ENCODE assay signal across 8 cellular contexts in genomic region chrX:1392376-1393130, GRCh38. TPM values are rescaled to one million over a fixed set of nuclear protein-coding genes. Genes with fewer than 3 reads are reported as not detected.
A peak's percentile ranks its signal among the peaks of the same experiment; 100 is the strongest.
DNase-seq lines count a peak whose midpoint lies in the region; ATAC-seq and TF ChIP-seq lines count a peak whose summit lies in the region.

No MANE protein-coding gene starts in this region.

- H3K4me3 Mint-ChIP-seq in activated T-cell treated with anti-CD3 and anti-CD28 coated beads, Interleukin-2, amount 50 U/mL, for 4 hours, result peak overlapping the region; percentile 94

- no peaks in the 10 kb centered on the region for H3K27me3 Mint-ChIP-seq in activated T-cell treated with anti-CD3 and anti-CD28 coated beads, Interleukin-2, amount 50 U/mL, for 4 hours (ENCODE audit: low read depth)

- no peaks in the 10 kb centered on the region for H3K9me3 Mint-ChIP-seq in activated T-cell treated with anti-CD3 and anti-CD28 coated beads, Interleukin-2, amount 50 U/mL, for 4 hours

- peak overlapping the region; percentile 97 for H2BK5ac ChIP-seq in neuronal stem cell (ENCODE audit: low read length)

- ATAC-seq in GM19395 (IDR thresholded peaks at IDR 0.05; ENCODE audit: unreplicated experiment) (peak; percentile 31), HG03460 (IDR thresholded peaks at IDR 0.05; ENCODE audit: unreplicated experiment) (peak; percentile 34), foreskin keratinocyte (peak; percentile 65)
- peak; percentile 36 to 44 for ATAC-seq in activated T-cell treated with anti-CD3 and anti-CD28 coated beads, Interleukin-2, amount 50 U/mL, for 4 hours

- peaks cover 56% of the 10 kb centered on the region for H3K4me1 Mint-ChIP-seq in activated T-cell treated with anti-CD3 and anti-CD28 coated beads, Interleukin-2, amount 50 U/mL, for 4 hours (ENCODE audit: low read depth)

- H3K9me3 ChIP-seq in neuronal stem cell (replicated peaks in 1 of 2; ENCODE audit: control insufficient read depth in 2 of 2, insufficient read depth in 1 of 2, low read depth in 1 of 2, low read length in 2 of 2), result no peaks in the 10 kb centered on the region

- H3K9ac ChIP-seq in neuronal stem cell (ENCODE audit: low read depth, low read length, poor library complexity), result peak overlapping the region; percentile 88

- H3K79me1 ChIP-seq in neuronal stem cell (ENCODE audit: low read depth, low read length), result peaks cover 39% of the 10 kb centered on the region

- POLR2A ChIA-PET in BJ (lab: Charles Lee), result no interaction called here

- peak overlapping the region; percentile 77 for H3K4me2 ChIP-seq in neuronal stem cell (ENCODE audit: insufficient read depth, low read length, poor library complexity, severe bottlenecking)

- peaks cover 35% of the 10 kb centered on the region for H3K36me3 Mint-ChIP-seq in activated T-cell treated with anti-CD3 and anti-CD28 coated beads, Interleukin-2, amount 50 U/mL, for 4 hours (ENCODE audit: insufficient read depth)

- peak overlapping the region; percentile 71 for H3K14ac ChIP-seq in neuronal stem cell (ENCODE audit: low read length)

- peaks cover 20% of the 10 kb centered on the region for H3K36me3 ChIP-seq in BJ (ENCODE audit: control insufficient read depth, insufficient read depth, low read length)
- H3K36me3 ChIP-seq in neuronal stem cell (replicated peaks in 1 of 2; ENCODE audit: control insufficient read depth in 2 of 2, insufficient read depth in 2 of 2, low read length in 2 of 2), result peaks cover 34 to 57% of the 10 kb centered on the region in 2 donors

- H2AFZ ChIP-seq in neuronal stem cell (ENCODE audit: low read length), result peak overlapping the region; percentile 90

- H3K27me3 ChIP-seq in BJ (ENCODE audit: control insufficient read depth, insufficient read depth, low read length) (no peaks in the 10 kb centered on the region), foreskin keratinocyte (no peaks in the 10 kb centered on the region), neuronal stem cell (ENCODE audit: control insufficient read depth in 3 of 3, insufficient read depth in 3 of 3, low read depth in 1 of 3, low read length in 3 of 3) (no peaks in the 10 kb centered on the region)

- peak overlapping the region; percentile 99 for H2BK15ac ChIP-seq in neuronal stem cell (ENCODE audit: low read length)

- H2BK120ac ChIP-seq in neuronal stem cell (ENCODE audit: low read depth, low read length), result peak overlapping the region; percentile 81

- H3K27ac ChIP-seq in foreskin keratinocyte (peak overlapping the region; percentile 93), neuronal stem cell (replicated peaks; ENCODE audit: low read length) (peak overlapping the region; percentile 92)

- H3K4ac ChIP-seq in neuronal stem cell (ENCODE audit: low read length), result peak overlapping the region; percentile 84

- H3K18ac ChIP-seq in neuronal stem cell (ENCODE audit: low read length), result peak overlapping the region; percentile 95

- CTCF ChIA-PET in BJ (lab: Yijun Ruan, JAX), result no interaction called here

- no peak for TF ChIP-seq CTCF in BJ (IDR thresholded peaks at IDR 0.05; ENCODE audit: insufficient read depth, low read depth, low read length)
- no peak for TF ChIP-seq CTCF in foreskin keratinocyte (conservative IDR thresholded peaks at IDR 0.05)

- H3K4me3 ChIP-seq in BJ (ENCODE audit: low read depth, low read length) (peak overlapping the region; percentile 90), neuronal stem cell (ENCODE audit: low read length in 2 of 2) (peak overlapping the region; percentile 95 to 99)

- no peak overlapping the region for H4K91ac ChIP-seq in neuronal stem cell (ENCODE audit: low read depth, low read length, poor library complexity)

- no CpG with 5 or more reads among the region's 78 CpGs for WGBS in neuronal stem cell (ENCODE audit: extremely low coverage in 2 of 2, insufficient read length in 2 of 2, insufficient replicate concordance in 1 of 2), 2 donors

- H3K23ac ChIP-seq in neuronal stem cell (ENCODE audit: low read depth, low read length, poor library complexity), result peak overlapping the region; percentile 99

- peak overlapping the region; percentile 43 for H4K8ac ChIP-seq in neuronal stem cell (ENCODE audit: low read depth, low read length)

- H3K4me1 ChIP-seq in foreskin keratinocyte, result no peaks in the 10 kb centered on the region
- H3K4me1 ChIP-seq in neuronal stem cell (ENCODE audit: control insufficient read depth in 2 of 2, insufficient read depth in 1 of 2, low read depth in 1 of 2, low read length in 2 of 2), result peaks cover 3 to 9% of the 10 kb centered on the region in 2 donors

- H2BK12ac ChIP-seq in neuronal stem cell (ENCODE audit: low read length), result peak overlapping the region; percentile 58

- DNase-seq in BJ (ENCODE audit: low read depth) (no peak), foreskin keratinocyte (peak; percentile 46 to 65), neuronal stem cell (ENCODE audit: low spot score) (no peak), NCI-H2081 treated with DMSO at 0.1 percent for 48 hours (lab: John Stamatoyannopoulos, UW) (no peak), anterior cingulate cortex (lab: John Stamatoyannopoulos, UW) (no peak)
- DNase-seq in activated T-cell treated with anti-CD3 and anti-CD28 coated beads, Interleukin-2, amount 50 U/mL, for 4 hours, result no peak

- peak overlapping the region; percentile 96 for H2AK5ac ChIP-seq in neuronal stem cell (ENCODE audit: low read depth, low read length)

RNA-seq across cellular contexts. Expression of gene SLC25A6, which starts 0.6 kb away (rescaled TPM):
- polyA plus RNA-seq in BJ (2011; rRNA removed) (376 and 598 TPM in 2 replicates), foreskin keratinocyte (345 and 383 TPM in 2 replicates)
- polyA minus RNA-seq in BJ (2011; rRNA and poly(A)+ RNA removed), result 175 and 215 TPM in 2 replicates
- 100 to 1,000 TPM; 518 to 544 (median 518) TPM for total RNA-seq in activated T-cell treated with anti-CD3 and anti-CD28 coated beads, Interleukin-2, amount 50 U/mL, for 4 hours
- total RNA-seq in foreskin keratinocyte, result 197 and 198 TPM in 2 replicates
- polyA plus RNA-seq in neuronal stem cell (2013, experiment 1 of 2), result 415 TPM
- polyA plus RNA-seq in neuronal stem cell (2013, experiment 2 of 2), result 410 TPM

RNA-seq across cellular contexts. Expression of gene IL3RA, which starts 56.0 kb away (rescaled TPM):
- polyA plus RNA-seq in BJ (2011; rRNA removed) (0.80 and 1.5 TPM in 2 replicates), foreskin keratinocyte (not detected in 2 replicates)
- polyA minus RNA-seq in BJ (2011; rRNA and poly(A)+ RNA removed), result 0.15 and 1.2 TPM in 2 replicates
- total RNA-seq in activated T-cell treated with anti-CD3 and anti-CD28 coated beads, Interleukin-2, amount 50 U/mL, for 4 hours, result under 1 TPM; 0.34 to 0.76 (median 0.76) TPM
- total RNA-seq in foreskin keratinocyte, result not detected in 2 replicates
- polyA plus RNA-seq in neuronal stem cell (2013, experiment 1 of 2), result 0.03 TPM
- polyA plus RNA-seq in neuronal stem cell (2013, experiment 2 of 2), result 0.06 TPM

Comparison
In these comparisons a context has a peak if more than half of its experiments do, and no peak if none do; other contexts are left out.
1. DNase-seq: peak in foreskin keratinocyte (2 of 2); none in BJ (single experiment), activated T-cell treated with anti-CD3 and anti-CD28 coated beads, Interleukin-2, amount 50 U/mL, for 4 hours (single experiment), neuronal stem cell (single experiment), NCI-H2081 treated with DMSO at 0.1 percent for 48 hours (single experiment) and anterior cingulate cortex (0 of 58).
2. Peak in every context shown above with its lines, with median percentiles within 50 percentile points of each other: ATAC-seq.